Comparison of ENCODE assay signal across 8 cellular contexts in genomic region chr1:154418062-154418897, GRCh38. TPM values are rescaled to one million over a fixed set of nuclear protein-coding genes. Genes with fewer than 3 reads are reported as not detected.
DNase-seq lines count a peak whose midpoint lies in the region; ATAC-seq lines count a peak whose summit lies in the region.

No MANE protein-coding gene starts in this region.

- peak overlapping the region; percentile 94 for H3K27ac ChIP-seq in epithelial cell of prostate

- DNase-seq in HT-29 (ENCODE audit: low spot score), result peak; percentile 68
- DNase-seq in SHP77 treated with DMSO at 0.1 percent for 48 hours (lab: John Stamatoyannopoulos, UW), result peak; percentile 87
- peak; percentile 99 for DNase-seq in epithelial cell of prostate (ENCODE audit: low read depth, low spot score)
- peak; percentile 60 for DNase-seq in sciatic nerve (ENCODE audit: low spot score)
- DNase-seq in Kasumi-1 (lab: John Stamatoyannopoulos, UW), result no peak

- ATAC-seq in sciatic nerve (peak; percentile 29), GM21381 (IDR thresholded peaks at IDR 0.05; ENCODE audit: unreplicated experiment) (no peak), HG03342 (IDR thresholded peaks at IDR 0.05; ENCODE audit: unreplicated experiment) (no peak), GM19397 (IDR thresholded peaks at IDR 0.05; ENCODE audit: unreplicated experiment) (no peak)

- intact Hi-C loops in sciatic nerve (cut with DNase I), result no loop called here

RNA-seq across cellular contexts. Expression of gene IL6R, which starts 13.1 kb away (rescaled TPM):
- total RNA-seq in HT-29 (2014; rRNA removed; shearing (Covaris generic)), result 3.1 and 4.4 TPM in 2 replicates
- 26.6 TPM for total RNA-seq in sciatic nerve

Comparison
In these comparisons a context has a peak if more than half of its experiments do, and no peak if none do; other contexts are left out.
1. DNase-seq: peak in HT-29 (single experiment), SHP77 treated with DMSO at 0.1 percent for 48 hours (single experiment), epithelial cell of prostate (single experiment) and sciatic nerve (single experiment); none in Kasumi-1 (0 of 2).